ENCODE assay signal across 18 cellular contexts in the genomic region with DNA sequence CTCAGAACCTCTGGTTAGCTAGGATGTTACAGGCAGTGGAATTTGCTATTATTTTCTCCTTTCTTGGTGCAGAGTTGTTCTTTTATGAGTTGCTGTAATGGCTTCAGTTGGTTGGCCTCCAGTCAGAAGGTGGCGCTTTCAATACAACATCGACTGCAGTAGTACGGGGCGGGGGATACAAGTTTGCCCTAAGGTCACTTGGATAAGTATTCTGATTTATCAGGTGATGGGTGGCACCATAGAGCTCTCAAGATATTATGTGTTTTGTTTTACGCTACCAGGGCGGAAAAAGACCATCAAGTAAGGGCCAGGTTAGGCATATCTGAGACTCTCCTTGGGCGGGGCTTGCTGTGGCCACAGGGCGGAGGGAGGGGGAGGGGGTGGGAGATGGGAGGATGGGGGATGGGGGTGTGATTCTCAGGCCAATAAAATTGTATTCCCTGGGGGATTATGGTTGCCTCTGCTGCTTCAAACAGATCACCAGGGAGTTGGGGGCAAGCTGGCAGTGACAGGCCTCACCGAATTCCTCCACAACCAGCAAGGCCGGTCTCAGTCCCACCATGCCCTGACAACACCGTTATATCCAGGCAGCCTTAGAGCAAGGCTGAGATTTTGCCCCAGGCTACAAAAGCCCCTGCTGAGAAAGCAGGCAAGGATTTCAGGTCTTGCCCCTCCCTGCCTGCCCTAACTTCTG. TPM values are rescaled to one million over a fixed set of nuclear protein-coding genes. Genes with fewer than 3 reads are reported as not detected.
DNase-seq lines count a peak whose midpoint lies in the region; ATAC-seq and TF ChIP-seq lines count a peak whose summit lies in the region.
"Had no signal": no experiment of that assay in that cellular context is flagged by ENCODE, and none has a peak within 500 bp of the region (broad histone marks: within the 10 kb centered on the region; RNA-seq: fewer than 3 reads in every experiment).

No MANE protein-coding gene starts in this region.

- ATAC-seq in WTC11 (peak; percentile 89), GM18873 (IDR thresholded peaks at IDR 0.05; ENCODE audit: low FRiP score, unreplicated experiment) (no peak), left ventricle myocardium superior (no peak)
- ATAC-seq: T-cell had no signal

- H3K27me3 ChIP-seq in Caco-2 (replicated peaks; ENCODE audit: control insufficient read depth, insufficient read depth, low read length) = no peaks in the 10 kb centered on the region
- no peaks in the 10 kb centered on the region for H3K27me3 ChIP-seq in mesendoderm (ENCODE audit: insufficient read depth, low read length, poor library complexity)
- H3K27me3 ChIP-seq: colonic mucosa had no signal

- H4K5ac ChIP-seq in mesendoderm (ENCODE audit: low read length) = no peak overlapping the region

- H2AK5ac ChIP-seq in mesendoderm (ENCODE audit: low read length) = no peak overlapping the region

- no peaks in the 10 kb centered on the region for H3K27me3 Mint-ChIP-seq in Caco-2 (ENCODE audit: insufficient read depth, unreplicated experiment)
- H3K27me3 Mint-ChIP-seq in HFFc6 (ENCODE audit: insufficient read depth) = peaks cover 3% of the 10 kb centered on the region; the same call in 1 of the 2 replicates
- H3K27me3 Mint-ChIP-seq in WTC11 (ENCODE audit: low read depth) = no peaks in the 10 kb centered on the region
- H3K27me3 Mint-ChIP-seq: activated CD4-positive, alpha-beta memory T cell treated with anti-CD3 and anti-CD28 coated beads for 36 hours; activated naive CD4-positive, alpha-beta T cell treated with anti-CD3 and anti-CD28 coated beads, Interleukin-2, amount 50 U/mL, for 24 hours; T-cell had no signal

- no peak overlapping the region for H4K8ac ChIP-seq in mesendoderm (ENCODE audit: low read depth, low read length)

- H3K4me2 ChIP-seq in mesendoderm (ENCODE audit: low read length) = peak overlapping the region; percentile 15

- intact Hi-C loops in Caco-2 (cut with micrococcal nuclease; ENCODE audit: unreplicated experiment) = no loop called here
- intact Hi-C loops in left ventricle myocardium superior (cut with micrococcal nuclease) = no loop called here

- WGBS in mesendoderm (ENCODE audit: extremely low coverage, insufficient coverage, low lambda C conversion rate) = no CpG with 5 or more reads among the region's 11 CpGs

- H2BK120ac ChIP-seq in mesendoderm (ENCODE audit: low read depth, low read length) = no peak overlapping the region

- CTCF ChIA-PET in Caco-2 (lab: Charles Lee) (interaction anchor here (0.6 to 1.7 kb wide), 2 partner anchors 9 to 352 kb away, joined by 3 to 6 read pairs; no protein-coding TSS in a partner anchor), WTC11 (lab: Charles Lee) (interaction anchor here (0.6 to 4.3 kb wide), 8 partner anchors 9 to 350 kb away, joined by 3 to 41 read pairs (median 5); no protein-coding TSS in a partner anchor)

- H3K79me1 ChIP-seq in mesendoderm (ENCODE audit: low read length) = peaks cover 6% of the 10 kb centered on the region

- H3K4me1 Mint-ChIP-seq in Caco-2 (ENCODE audit: low read depth, unreplicated experiment) (peaks cover 11% of the 10 kb centered on the region), HFFc6 (ENCODE audit: low read depth) (peaks cover 20% of the 10 kb centered on the region), WTC11 (peaks cover 39% of the 10 kb centered on the region)

- H3K23ac ChIP-seq in mesendoderm (ENCODE audit: low read length) = peak overlapping the region; percentile 24

- H3K4me3 ChIP-seq in Caco-2 (ENCODE audit: low read depth, low read length) = no peak overlapping the region
- no peak overlapping the region for H3K4me3 ChIP-seq in mesendoderm (ENCODE audit: low read length)
- H3K4me3 ChIP-seq: colonic mucosa had no signal

- no peak for TF ChIP-seq CTCF in Caco-2 (IDR thresholded peaks at IDR 0.05; ENCODE audit: insufficient read depth in 1 of 2, low read depth in 1 of 2, low read length in 1 of 2, severe bottlenecking in 1 of 2, unreplicated experiment in 1 of 2)
- TF ChIP-seq CTCF in HFFc6 (IDR thresholded peaks at IDR 0.05) = peak; percentile 20; the same call in 1 of the 2 replicates
- no peak for TF ChIP-seq CTCF in WTC11 (IDR thresholded peaks at IDR 0.05)

- H3K4ac ChIP-seq in mesendoderm (ENCODE audit: low read depth, low read length) = no peak overlapping the region

- no peaks in the 10 kb centered on the region for H3K9me3 Mint-ChIP-seq in Caco-2 (ENCODE audit: unreplicated experiment)
- no peaks in the 10 kb centered on the region for H3K9me3 Mint-ChIP-seq in HFFc6
- H3K9me3 Mint-ChIP-seq in WTC11 = no peaks in the 10 kb centered on the region
- H3K9me3 Mint-ChIP-seq: activated CD4-positive, alpha-beta memory T cell treated with anti-CD3 and anti-CD28 coated beads for 36 hours; activated naive CD4-positive, alpha-beta T cell treated with anti-CD3 and anti-CD28 coated beads, Interleukin-2, amount 50 U/mL, for 24 hours; T-cell had no signal

- H3K79me2 ChIP-seq in mesendoderm (ENCODE audit: control insufficient read depth, insufficient read depth, low read length) = peaks cover 5% of the 10 kb centered on the region

- peak overlapping the region; percentile 48 for H3K9ac ChIP-seq in mesendoderm (ENCODE audit: low read length)

- DNase-seq in Caco-2 = peak; percentile 14 to 41
- DNase-seq in HFFc6 = no peak
- peak; percentile 45 for DNase-seq in WTC11 (ENCODE audit: low spot score)
- peak; percentile 90 for DNase-seq in mesendoderm
- DNase-seq in dermis blood vessel endothelial cell = no peak
- no peak for DNase-seq in left ventricle myocardium superior
- no peak for DNase-seq in NCI-H187 treated with DMSO at 0.1 percent for 48 hours (lab: John Stamatoyannopoulos, UW)
- DNase-seq: activated CD4-positive, alpha-beta memory T cell treated with anti-CD3 and anti-CD28 coated beads for 36 hours; activated T-cell treated with anti-CD3 and anti-CD28 coated beads, Interleukin-2, amount 50 U/mL, for 1 hour; colonic mucosa; foreskin melanocyte; NCI-H146; NCI-H226; posterior cingulate gyrus; stimulated activated CD4-positive, alpha-beta T cell treated with anti-CD3 and anti-CD28 coated beads, Interleukin-2, amount 100 ng/mL, for 48 hours; T-cell had no signal

- POLR2A ChIA-PET in Caco-2 (lab: Charles Lee) (no interaction called here), WTC11 (lab: Charles Lee) (interaction anchor here (0.6 kb wide), 1 partner anchor 26 kb away, joined by 3 read pairs; no protein-coding TSS in a partner anchor)

- H2BK5ac ChIP-seq in mesendoderm (ENCODE audit: low read length) = peak overlapping the region; percentile 45

- H3K9me3 ChIP-seq in Caco-2 = 0 out of 2 replicates have a peak, but pooled peaks cover 3% of the 10 kb centered on the region
- H3K9me3 ChIP-seq: colonic mucosa had no signal

- H3K4me3 Mint-ChIP-seq in Caco-2 (ENCODE audit: unreplicated experiment) (no peak overlapping the region), HFFc6 (no peak overlapping the region), WTC11 (peak overlapping the region; percentile 49)
- H3K4me3 Mint-ChIP-seq: activated CD4-positive, alpha-beta memory T cell treated with anti-CD3 and anti-CD28 coated beads for 36 hours; activated naive CD4-positive, alpha-beta T cell treated with anti-CD3 and anti-CD28 coated beads, Interleukin-2, amount 50 U/mL, for 24 hours; T-cell had no signal

- H3K36me3 Mint-ChIP-seq in Caco-2 (ENCODE audit: insufficient read depth, unreplicated experiment) (peaks cover 36% of the 10 kb centered on the region), HFFc6 (ENCODE audit: low read depth) (no peaks in the 10 kb centered on the region), WTC11 (peaks cover 2% of the 10 kb centered on the region; the same call in 1 of the 2 replicates)

- peak overlapping the region; percentile 78 for H3K56ac ChIP-seq in mesendoderm (ENCODE audit: low read length)

- H3K27ac Mint-ChIP-seq in Caco-2 (ENCODE audit: unreplicated experiment) (no peak overlapping the region), HFFc6 (no peak overlapping the region), WTC11 (peak overlapping the region; percentile 75)
- H3K27ac Mint-ChIP-seq: activated CD4-positive, alpha-beta memory T cell treated with anti-CD3 and anti-CD28 coated beads for 36 hours; activated naive CD4-positive, alpha-beta T cell treated with anti-CD3 and anti-CD28 coated beads, Interleukin-2, amount 50 U/mL, for 24 hours had no signal

- no TSS peak for BruUV-seq in Caco-2 (replicated peaks; lab: Mats Ljungman, UMichigan)

- no peak overlapping the region for H3K18ac ChIP-seq in mesendoderm (ENCODE audit: low read length)

- peaks cover 29% of the 10 kb centered on the region for H3K4me1 ChIP-seq in Caco-2
- peaks cover 7% of the 10 kb centered on the region for H3K4me1 ChIP-seq in mesendoderm (ENCODE audit: control insufficient read depth, low read depth, low read length)
- H3K4me1 ChIP-seq: colonic mucosa had no signal

- H3K27ac ChIP-seq in mesendoderm (ENCODE audit: low read depth, low read length) = no peak overlapping the region
- H3K27ac ChIP-seq: colonic mucosa had no signal

- no peak overlapping the region for H2BK15ac ChIP-seq in mesendoderm (replicated peaks; ENCODE audit: low read depth)

- H3K36me3 ChIP-seq in Caco-2 (ENCODE audit: control insufficient read depth, insufficient read depth, low read length) (no peaks in the 10 kb centered on the region), mesendoderm (ENCODE audit: control insufficient read depth, insufficient read depth, low read length) (no peaks in the 10 kb centered on the region)
- H3K36me3 ChIP-seq: colonic mucosa had no signal

TF ChIP-seq in WTC11, 78 proteins besides CTCF, POLR2A, EP300 and RAD21 (continues in another document):
- TF ChIP-seq ZNF416 (CRISPR knock-in tag; IDR thresholded peaks at IDR 0.05) = no peak
- no peak for TF ChIP-seq GTF2I (CRISPR knock-in tag; conservative IDR thresholded peaks at IDR 0.05)
- TF ChIP-seq, protein P1, sequence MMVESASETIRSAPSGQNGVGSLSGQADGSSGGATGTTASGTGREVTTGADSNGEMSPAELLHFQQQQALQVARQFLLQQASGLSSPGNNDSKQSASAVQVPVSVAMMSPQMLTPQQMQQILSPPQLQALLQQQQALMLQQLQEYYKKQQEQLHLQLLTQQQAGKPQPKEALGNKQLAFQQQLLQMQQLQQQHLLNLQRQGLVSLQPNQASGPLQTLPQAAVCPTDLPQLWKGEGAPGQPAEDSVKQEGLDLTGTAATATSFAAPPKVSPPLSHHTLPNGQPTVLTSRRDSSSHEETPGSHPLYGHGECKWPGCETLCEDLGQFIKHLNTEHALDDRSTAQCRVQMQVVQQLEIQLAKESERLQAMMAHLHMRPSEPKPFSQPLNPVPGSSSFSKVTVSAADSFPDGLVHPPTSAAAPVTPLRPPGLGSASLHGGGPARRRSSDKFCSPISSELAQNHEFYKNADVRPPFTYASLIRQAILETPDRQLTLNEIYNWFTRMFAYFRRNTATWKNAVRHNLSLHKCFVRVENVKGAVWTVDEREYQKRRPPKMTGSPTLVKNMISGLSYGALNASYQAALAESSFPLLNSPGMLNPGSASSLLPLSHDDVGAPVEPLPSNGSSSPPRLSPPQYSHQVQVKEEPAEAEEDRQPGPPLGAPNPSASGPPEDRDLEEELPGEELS (CRISPR knock-in tag; IDR thresholded peaks at IDR 0.05) = no peak

RNA-seq across cellular contexts. Expression of a gene that starts 15.9 kb away (rescaled TPM):
- total RNA-seq in Caco-2 (2022) (41.0 and 43.3 TPM in 2 replicates), WTC11 (2021) (56.4 to 64.7 TPM (median 59.2 TPM) in 3 replicates), dermis blood vessel endothelial cell (23.0 and 43.9 TPM in 2 replicates), left ventricle myocardium superior (30.0 TPM)
- total RNA-seq in HFFc6 (2021; fragmentation: NEBNext Ultra II Directional; extraction: Animal tissue kit (Norgen Biotek cat#: 25700)) = 10 to 100 TPM; 14.5 to 18.8 (median 17.5) TPM
- 22.1 TPM for polyA plus RNA-seq in mesendoderm (2013, experiment 1 of 2)
- 20.9 TPM for polyA plus RNA-seq in mesendoderm (2013, experiment 2 of 2)

Comparison
In these comparisons a context has a peak if more than half of its experiments do, and no peak if none do; other contexts are left out.
1. DNase-seq: peak in Caco-2 (2 of 2), WTC11 (single experiment) and mesendoderm (single experiment); none in HFFc6 (single experiment), dermis blood vessel endothelial cell (single experiment), left ventricle myocardium superior (single experiment) and NCI-H187 treated with DMSO at 0.1 percent for 48 hours (single experiment).